In genomic region chr12:14958361-14959125, GRCh38 we compare ENCODE assay signal across 10 cellular contexts. TPM values are rescaled to one million over a fixed set of nuclear protein-coding genes. Genes with fewer than 3 reads are reported as not detected.
DNase-seq lines count a peak whose midpoint lies in the region; ATAC-seq, FAIRE-seq and TF ChIP-seq lines count a peak whose summit lies in the region.
"Had no signal": no experiment of that assay in that cellular context is flagged by ENCODE, and none has a peak within 500 bp of the region (broad histone marks: within the 10 kb centered on the region; RNA-seq: fewer than 3 reads in every experiment).

No MANE protein-coding gene starts in this region.

- H3K27me3 ChIP-seq in heart left ventricle = no peaks in the 10 kb centered on the region

- peaks cover 79% of the 10 kb centered on the region for H3K4me1 Mint-ChIP-seq in activated naive CD8-positive, alpha-beta T cell (ENCODE audit: low read depth)
- peaks cover 44% of the 10 kb centered on the region for H3K4me1 Mint-ChIP-seq in mesothelial cell of epicardium

- peak overlapping the region; percentile 99 for H3K4me3 Mint-ChIP-seq in activated naive CD8-positive, alpha-beta T cell
- no peak overlapping the region for H3K4me3 Mint-ChIP-seq in mesothelial cell of epicardium

- WGBS in heart left ventricle, 4 donors = 67 to 74% (median 70%) methylated on average over 11 of the region's 11 CpGs

- no peaks in the 10 kb centered on the region for H3K27me3 Mint-ChIP-seq in activated naive CD8-positive, alpha-beta T cell
- H3K27me3 Mint-ChIP-seq in mesothelial cell of epicardium (ENCODE audit: low read depth) = no peaks in the 10 kb centered on the region

- no peak for TF ChIP-seq CTCF in heart left ventricle (IDR thresholded peaks at IDR 0.05)
- TF ChIP-seq CTCF in mesothelial cell of epicardium (IDR thresholded peaks at IDR 0.05; ENCODE audit: unreplicated experiment) = no peak

- H3K27ac Mint-ChIP-seq in activated naive CD8-positive, alpha-beta T cell = peak overlapping the region; percentile 98
- H3K27ac Mint-ChIP-seq in mesothelial cell of epicardium = peak overlapping the region; percentile 87

- DNase-seq in heart left ventricle (no peak), left cardiac atrium (no peak), mesothelial cell of epicardium (ENCODE audit: low spot score in 2 of 2, unreplicated experiment in 2 of 2) (no peak), urothelium cell line (ENCODE audit: low spot score) (no peak), NOMO-1 treated with dmso at 0.1 percent for 144 hours (lab: John Stamatoyannopoulos, UW; ENCODE audit: unreplicated experiment) (no peak)
- DNase-seq: stimulated activated CD4-positive, alpha-beta T cell treated with anti-CD3 and anti-CD28 coated beads, Interleukin-12 subunit alpha, Interleukin-12 subunit beta, amount 100 ng/mL, for 4 hours had no signal

- H3K9me3 ChIP-seq in heart left ventricle = no peaks in the 10 kb centered on the region

- peaks cover 12% of the 10 kb centered on the region for H3K36me3 Mint-ChIP-seq in activated naive CD8-positive, alpha-beta T cell
- no peaks in the 10 kb centered on the region for H3K36me3 Mint-ChIP-seq in mesothelial cell of epicardium

- ATAC-seq in heart left ventricle (no peak), left cardiac atrium (no peak), GM19324 (IDR thresholded peaks at IDR 0.05; ENCODE audit: low FRiP score, unreplicated experiment) (no peak), GM18868 (IDR thresholded peaks at IDR 0.05; ENCODE audit: unreplicated experiment) (no peak)

- no peaks in the 10 kb centered on the region for H3K9me3 Mint-ChIP-seq in activated naive CD8-positive, alpha-beta T cell (ENCODE audit: low read depth)
- no peaks in the 10 kb centered on the region for H3K9me3 Mint-ChIP-seq in mesothelial cell of epicardium

- peak; percentile 70 for FAIRE-seq in urothelium cell line (lab: Jason Lieb, UNC)

- H3K4me3 ChIP-seq in heart left ventricle = peak overlapping the region in 10 of 12 donors; percentile 7 to 77 (median 58)

- H3K27ac ChIP-seq in heart left ventricle = peak overlapping the region; percentile 35 to 92 (median 86)

- intact Hi-C loops in heart left ventricle (cut with DNase I) = no loop called here
- intact Hi-C loops in left cardiac atrium (cut with DNase I) = no loop called here

- H3K36me3 ChIP-seq in heart left ventricle = peaks cover 0 to 4% (median 0%) of the 10 kb centered on the region in 9 donors

- H3K4me1 ChIP-seq in heart left ventricle = peaks cover 0 to 91% (median 45%) of the 10 kb centered on the region in 12 donors

- TF ChIP-seq POLR2A in heart left ventricle (IDR thresholded peaks at IDR 0.05) = no peak

RNA-seq across cellular contexts. Expression of gene ARHGDIB, which starts 2.9 kb away (rescaled TPM):
- total RNA-seq in heart left ventricle = 100 to 1,000 TPM in 2 of 9 donors, 10 to 100 TPM in 7; 30.5 to 256 (median 53.6) TPM
- polyA plus RNA-seq in heart left ventricle = 10 to 100 TPM; 65.8 to 81.5 TPM
- 100 to 1,000 TPM in 1 of 2 donors, 10 to 100 TPM in 1; 80.0 to 118 TPM for total RNA-seq in left cardiac atrium
- total RNA-seq in mesothelial cell of epicardium = 26.2 to 30.1 TPM (median 28.5 TPM) in 3 replicates

RNA-seq across cellular contexts. Expression of gene PDE6H, which starts 14.3 kb away (rescaled TPM):
- total RNA-seq in heart left ventricle = not detected
- not detected for polyA plus RNA-seq in heart left ventricle
- not detected for total RNA-seq in left cardiac atrium
- total RNA-seq in mesothelial cell of epicardium = not detected in 3 replicates
- polyA plus RNA-seq: keratinocyte had no signal

RNA-seq across cellular contexts. Expression of gene ERP27, which starts 20.2 kb away (rescaled TPM):
- total RNA-seq in heart left ventricle = under 1 TPM in 7 of 9 donors, not detected in 2; 0.14 to 0.93 (median 0.24) TPM
- polyA plus RNA-seq in heart left ventricle = under 1 TPM; 0.12 to 0.15 TPM
- under 1 TPM; 0.18 to 0.44 TPM for total RNA-seq in left cardiac atrium
- total RNA-seq in mesothelial cell of epicardium = 55.2 to 60.4 TPM (median 58.1 TPM) in 3 replicates

Comparison
In these comparisons a context has a peak if more than half of its experiments do, and no peak if none do; other contexts are left out.
1. RNA of gene ERP27, which starts 20.2 kb away (total RNA-seq): 55.2 to 60.4 TPM in mesothelial cell of epicardium; 0.18 to 0.44 TPM in left cardiac atrium and 0.14 to 0.93 TPM in heart left ventricle; every median in the first group is over 10 times any median in the second.